ENCODE assay signal across 1 cellular context in genomic region chr16:88811850-88812736, GRCh38.
TF ChIP-seq lines count a peak whose summit lies in the region.

Gene APRT (minus strand): TSS chr16:88811928. CDS start chr16:88811899, 29 bp downstream.

TF ChIP-seq in K562, 482 proteins besides CTCF, POLR2A, EP300 and RAD21 (continued from another document and continues in another):
- TF ChIP-seq CREB1 (IDR thresholded peaks at IDR 0.05) (peak; percentile 48; the same call in 1 of the 2 replicates), CREB1 (CRISPR knock-in tag; IDR thresholded peaks at IDR 0.05) (peak; percentile 67; the same call in 1 of the 2 replicates), ZNF24 (IDR thresholded peaks at IDR 0.05) (peak; percentile 25), DNMT1 (IDR thresholded peaks at IDR 0.05) (no peak), NR2C2 (CRISPR knock-in tag; IDR thresholded peaks at IDR 0.05) (no peak; the same call in 1 of the 2 replicates), NR2C2 (tag; IDR thresholded peaks at IDR 0.05) (peak; percentile 36; the same call in 1 of the 2 replicates), FUS (optimal IDR thresholded peaks at IDR 0.05; ENCODE audit: low read depth, low read length) (peak; percentile 49), TARDBP (IDR thresholded peaks at IDR 0.05) (peak; percentile 98), KDM5B (IDR thresholded peaks at IDR 0.05; ENCODE audit: insufficient replicate concordance, low read depth, low read length) (peak; percentile 74), ZNF407 (IDR thresholded peaks at IDR 0.05; ENCODE audit: low read depth) (no peak), KLF10 (CRISPR knock-in tag; IDR thresholded peaks at IDR 0.05) (no peak), CXXC5 (CRISPR knock-in tag; IDR thresholded peaks at IDR 0.05) (peak; percentile 89), TCF7 (IDR thresholded peaks at IDR 0.05; ENCODE audit: borderline replicate concordance) (no peak; the same call in 1 of the 2 replicates), ARID1B (IDR thresholded peaks at IDR 0.05) (no peak), SETDB1 (IDR thresholded peaks at IDR 0.05; ENCODE audit: low read length) (no peak), CUX1 (CRISPR knock-in tag; IDR thresholded peaks at IDR 0.05) (no peak), NR2F6 (CRISPR knock-in tag; IDR thresholded peaks at IDR 0.05) (no peak), NFE2 (IDR thresholded peaks at IDR 0.05; ENCODE audit: low read depth) (no peak), ZNF717 (CRISPR knock-in tag; IDR thresholded peaks at IDR 0.05) (no peak), TAF7 (tag; IDR thresholded peaks at IDR 0.05) (no peak), RAD51 (IDR thresholded peaks at IDR 0.05; ENCODE audit: borderline replicate concordance, low read depth) (no peak), OTX1 (CRISPR knock-in tag; IDR thresholded peaks at IDR 0.05) (no peak), HDAC3 (IDR thresholded peaks at IDR 0.05; ENCODE audit: borderline replicate concordance, partially characterized antibody) (no peak), ZNF121 (CRISPR knock-in tag; conservative IDR thresholded peaks at IDR 0.05) (no peak), FIP1L1 (IDR thresholded peaks at IDR 0.05; ENCODE audit: low read depth, low read length, poor library complexity, severe bottlenecking) (peak; percentile 96), E2F6 (IDR thresholded peaks at IDR 0.05; ENCODE audit: borderline replicate concordance in 1 of 2, extremely low read depth in 1 of 2, insufficient read depth in 1 of 2, insufficient read length in 1 of 2, low read depth in 1 of 2, low read length in 1 of 2, poor library complexity in 1 of 2, severe bottlenecking in 1 of 2) (peak; percentile 65 to 87), MCM2 (IDR thresholded peaks at IDR 0.05; ENCODE audit: low read depth) (no peak), BRF1 (IDR thresholded peaks at IDR 0.05; ENCODE audit: borderline replicate concordance, extremely low read depth, insufficient read length) (no peak), ZNF655 (CRISPR knock-in tag; IDR thresholded peaks at IDR 0.05) (no peak), CTBP1 (IDR thresholded peaks at IDR 0.05; ENCODE audit: borderline replicate concordance) (peak; percentile 96), STAT6 (CRISPR knock-in tag; IDR thresholded peaks at IDR 0.05) (peak; percentile 61; the same call in 1 of the 2 replicates), BRD9 (IDR thresholded peaks at IDR 0.05; ENCODE audit: low read depth, partially characterized antibody) (no peak), KLF1 (tag; IDR thresholded peaks at IDR 0.05) (peak; percentile 88), POLR3A (IDR thresholded peaks at IDR 0.05; ENCODE audit: borderline replicate concordance, extremely low read depth, insufficient read depth, insufficient read length) (no peak), KAT2B (IDR thresholded peaks at IDR 0.05; ENCODE audit: low read depth, low read length) (no peak)
- TF ChIP-seq, protein P1, sequence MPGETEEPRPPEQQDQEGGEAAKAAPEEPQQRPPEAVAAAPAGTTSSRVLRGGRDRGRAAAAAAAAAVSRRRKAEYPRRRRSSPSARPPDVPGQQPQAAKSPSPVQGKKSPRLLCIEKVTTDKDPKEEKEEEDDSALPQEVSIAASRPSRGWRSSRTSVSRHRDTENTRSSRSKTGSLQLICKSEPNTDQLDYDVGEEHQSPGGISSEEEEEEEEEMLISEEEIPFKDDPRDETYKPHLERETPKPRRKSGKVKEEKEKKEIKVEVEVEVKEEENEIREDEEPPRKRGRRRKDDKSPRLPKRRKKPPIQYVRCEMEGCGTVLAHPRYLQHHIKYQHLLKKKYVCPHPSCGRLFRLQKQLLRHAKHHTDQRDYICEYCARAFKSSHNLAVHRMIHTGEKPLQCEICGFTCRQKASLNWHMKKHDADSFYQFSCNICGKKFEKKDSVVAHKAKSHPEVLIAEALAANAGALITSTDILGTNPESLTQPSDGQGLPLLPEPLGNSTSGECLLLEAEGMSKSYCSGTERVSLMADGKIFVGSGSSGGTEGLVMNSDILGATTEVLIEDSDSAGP (CRISPR knock-in tag; IDR thresholded peaks at IDR 0.05) = peak; percentile 67
- TF ChIP-seq, protein P2, sequence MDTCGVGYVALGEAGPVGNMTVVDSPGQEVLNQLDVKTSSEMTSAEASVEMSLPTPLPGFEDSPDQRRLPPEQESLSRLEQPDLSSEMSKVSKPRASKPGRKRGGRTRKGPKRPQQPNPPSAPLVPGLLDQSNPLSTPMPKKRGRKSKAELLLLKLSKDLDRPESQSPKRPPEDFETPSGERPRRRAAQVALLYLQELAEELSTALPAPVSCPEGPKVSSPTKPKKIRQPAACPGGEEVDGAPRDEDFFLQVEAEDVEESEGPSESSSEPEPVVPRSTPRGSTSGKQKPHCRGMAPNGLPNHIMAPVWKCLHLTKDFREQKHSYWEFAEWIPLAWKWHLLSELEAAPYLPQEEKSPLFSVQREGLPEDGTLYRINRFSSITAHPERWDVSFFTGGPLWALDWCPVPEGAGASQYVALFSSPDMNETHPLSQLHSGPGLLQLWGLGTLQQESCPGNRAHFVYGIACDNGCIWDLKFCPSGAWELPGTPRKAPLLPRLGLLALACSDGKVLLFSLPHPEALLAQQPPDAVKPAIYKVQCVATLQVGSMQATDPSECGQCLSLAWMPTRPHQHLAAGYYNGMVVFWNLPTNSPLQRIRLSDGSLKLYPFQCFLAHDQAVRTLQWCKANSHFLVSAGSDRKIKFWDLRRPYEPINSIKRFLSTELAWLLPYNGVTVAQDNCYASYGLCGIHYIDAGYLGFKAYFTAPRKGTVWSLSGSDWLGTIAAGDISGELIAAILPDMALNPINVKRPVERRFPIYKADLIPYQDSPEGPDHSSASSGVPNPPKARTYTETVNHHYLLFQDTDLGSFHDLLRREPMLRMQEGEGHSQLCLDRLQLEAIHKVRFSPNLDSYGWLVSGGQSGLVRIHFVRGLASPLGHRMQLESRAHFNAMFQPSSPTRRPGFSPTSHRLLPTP (IDR thresholded peaks at IDR 0.05; ENCODE audit: borderline replicate concordance, extremely low read depth, insufficient read length) = no peak
